Comparison of ENCODE assay signal across 1 cellular context in genomic region chr9:18441245-18441644, GRCh38.
TF ChIP-seq lines count a peak whose summit lies in the region.

No MANE protein-coding gene starts in this region.

TF ChIP-seq in IMR-90, 13 proteins besides CTCF, POLR2A, EP300 and RAD21:
- TF ChIP-seq MAZ (IDR thresholded peaks at IDR 0.05; ENCODE audit: borderline replicate concordance, low read depth, low read length) (no peak), NFE2L2 (IDR thresholded peaks at IDR 0.05; ENCODE audit: low read depth, low read length) (no peak), BHLHE40 (IDR thresholded peaks at IDR 0.05; ENCODE audit: low read depth, low read length) (no peak), RFX5 (IDR thresholded peaks at IDR 0.05; ENCODE audit: low read depth, low read length) (no peak), RCOR1 (IDR thresholded peaks at IDR 0.05; ENCODE audit: insufficient replicate concordance, low read length) (no peak), SMC3 (IDR thresholded peaks at IDR 0.05; ENCODE audit: low read depth, low read length) (no peak), MAFK (IDR thresholded peaks at IDR 0.05; ENCODE audit: low read depth, low read length) (no peak), CHD1 (IDR thresholded peaks at IDR 0.05; ENCODE audit: low read depth, low read length) (no peak), FOS (IDR thresholded peaks at IDR 0.05; ENCODE audit: low read depth, low read length) (no peak), CEBPB (IDR thresholded peaks at IDR 0.05; ENCODE audit: low read depth, low read length) (no peak)
- TF ChIP-seq, protein P1, sequence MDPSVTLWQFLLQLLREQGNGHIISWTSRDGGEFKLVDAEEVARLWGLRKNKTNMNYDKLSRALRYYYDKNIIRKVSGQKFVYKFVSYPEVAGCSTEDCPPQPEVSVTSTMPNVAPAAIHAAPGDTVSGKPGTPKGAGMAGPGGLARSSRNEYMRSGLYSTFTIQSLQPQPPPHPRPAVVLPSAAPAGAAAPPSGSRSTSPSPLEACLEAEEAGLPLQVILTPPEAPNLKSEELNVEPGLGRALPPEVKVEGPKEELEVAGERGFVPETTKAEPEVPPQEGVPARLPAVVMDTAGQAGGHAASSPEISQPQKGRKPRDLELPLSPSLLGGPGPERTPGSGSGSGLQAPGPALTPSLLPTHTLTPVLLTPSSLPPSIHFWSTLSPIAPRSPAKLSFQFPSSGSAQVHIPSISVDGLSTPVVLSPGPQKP (IDR thresholded peaks at IDR 0.05; ENCODE audit: borderline replicate concordance, low read depth, low read length), result no peak
